In the genomic region with DNA sequence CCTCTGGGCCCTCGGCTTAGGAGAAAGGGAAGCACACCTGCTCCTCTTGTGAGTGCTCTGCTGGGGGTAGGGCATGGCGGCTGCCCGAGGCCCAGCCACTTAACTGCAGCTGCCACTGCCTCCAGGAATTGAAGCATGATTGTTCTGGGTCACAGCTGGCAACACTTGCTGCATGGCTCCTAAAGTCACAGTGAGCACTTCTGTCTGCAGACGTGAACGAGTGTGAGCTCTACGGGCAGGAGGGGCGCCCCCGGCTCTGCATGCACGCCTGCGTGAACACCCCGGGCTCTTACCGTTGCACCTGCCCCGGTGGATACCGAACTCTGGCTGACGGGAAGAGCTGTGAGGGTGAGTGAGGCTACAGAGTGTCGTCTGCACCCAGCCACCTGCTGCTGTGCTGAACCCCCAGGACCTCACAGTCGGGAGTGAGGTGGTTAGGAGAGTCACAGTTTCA, we compare ENCODE assay signal across 8 cellular contexts. TPM values are rescaled to one million over a fixed set of nuclear protein-coding genes. Genes with fewer than 3 reads are reported as not detected.
DNase-seq lines count a peak whose midpoint lies in the region; ATAC-seq and TF ChIP-seq lines count a peak whose summit lies in the region.

No MANE protein-coding gene starts in this region.

- no peaks in the 10 kb centered on the region; the same call in 1 of the 2 replicates for H3K27me3 ChIP-seq in OCI-LY1 (ENCODE audit: insufficient read depth, low read length)

- DNase-seq in NAMALWA (ENCODE audit: low spot score) (peak; percentile 51), putamen (ENCODE audit: low spot score) (no peak), medulla oblongata (ENCODE audit: extremely low spot score) (no peak), dermis blood vessel endothelial cell (no peak)
- peak; percentile 34 for DNase-seq in activated T-helper 9 cell treated with anti-CD3 and anti-CD28 coated beads, Interleukin-2, amount 50 U/mL, for 16 hours (ENCODE audit: low read depth)
- peak; percentile 43 to 68 for DNase-seq in stimulated activated CD4-positive, alpha-beta T cell treated with anti-CD3 and anti-CD28 coated beads, Interleukin-4, amount 100 ng/mL, for 4 hours

- H3F3A ChIP-seq in OCI-LY1 (ENCODE audit: insufficient read depth, low read length), result no peaks in the 10 kb centered on the region

- H3K27ac ChIP-seq in OCI-LY1 (ENCODE audit: low read depth, low read length, poor library complexity, severe bottlenecking), result peak overlapping the region; percentile 49

- no peaks in the 10 kb centered on the region for H3K79me2 ChIP-seq in OCI-LY1 (ENCODE audit: insufficient read depth, low read length)

- H3K4me1 ChIP-seq in OCI-LY1 (ENCODE audit: insufficient read depth, low read length, severe bottlenecking), result peaks cover 27% of the 10 kb centered on the region

- H3K9me3 ChIP-seq in OCI-LY1 (ENCODE audit: low read length), result no peaks in the 10 kb centered on the region; the same call in 1 of the 2 replicates

- ATAC-seq in GM18517 (IDR thresholded peaks at IDR 0.05; ENCODE audit: unreplicated experiment), result no peak

- no peak for TF ChIP-seq CTCF in OCI-LY1 (IDR thresholded peaks at IDR 0.05; ENCODE audit: low read length)

- no peak overlapping the region for H2AFZ ChIP-seq in OCI-LY1 (ENCODE audit: low read length)

- no peaks in the 10 kb centered on the region for H3K9me2 ChIP-seq in OCI-LY1 (ENCODE audit: low read depth, low read length)

- no peak overlapping the region for H3K4me3 ChIP-seq in OCI-LY1 (ENCODE audit: low read depth, low read length, poor library complexity, severe bottlenecking)

- H3K4me2 ChIP-seq in OCI-LY1 (ENCODE audit: low read length), result peak overlapping the region; percentile 23; the same call in 1 of the 2 replicates

- H3K36me3 ChIP-seq in OCI-LY1 (ENCODE audit: insufficient read depth, low read length), result no peaks in the 10 kb centered on the region; the same call in 1 of the 2 replicates

- H3K9ac ChIP-seq in OCI-LY1 (ENCODE audit: low read length), result no peak overlapping the region

- H4K20me1 ChIP-seq in OCI-LY1 (ENCODE audit: insufficient read depth, low read length), result no peaks in the 10 kb centered on the region

RNA-seq across cellular contexts. Expression of a gene that starts 44.4 kb away (rescaled TPM):
- total RNA-seq in dermis blood vessel endothelial cell, result 2.4 and 3.3 TPM in 2 replicates

Comparison
In these comparisons a context has a peak if more than half of its experiments do, and no peak if none do; other contexts are left out.
1. DNase-seq: peak in NAMALWA (single experiment), activated T-helper 9 cell treated with anti-CD3 and anti-CD28 coated beads, Interleukin-2, amount 50 U/mL, for 16 hours (single experiment) and stimulated activated CD4-positive, alpha-beta T cell treated with anti-CD3 and anti-CD28 coated beads, Interleukin-4, amount 100 ng/mL, for 4 hours (2 of 2); none in putamen (single experiment), medulla oblongata (single experiment) and dermis blood vessel endothelial cell (single experiment).